In genomic region chr6:26240157-26240980, GRCh38 we compare ENCODE assay signal across 8 cellular contexts.
A peak's percentile ranks its signal among the peaks of the same experiment; 100 is the strongest.
DNase-seq lines count a peak whose midpoint lies in the region; ATAC-seq and TF ChIP-seq lines count a peak whose summit lies in the region.

No MANE protein-coding gene starts in this region.

- H3K36me3 Mint-ChIP-seq in memory B cell = no peaks in the 10 kb centered on the region

- no peaks in the 10 kb centered on the region for H3K9me3 Mint-ChIP-seq in memory B cell

- H3K27ac Mint-ChIP-seq in memory B cell = peak overlapping the region; percentile 96

- peak overlapping the region; percentile 84 for H3K4me3 Mint-ChIP-seq in memory B cell

- TF ChIP-seq POLR2A in GM18526 (IDR thresholded peaks at IDR 0.05; ENCODE audit: extremely low read depth, insufficient read length) = peak; percentile 100

- no peaks in the 10 kb centered on the region for H3K27me3 Mint-ChIP-seq in memory B cell

- peaks cover 11% of the 10 kb centered on the region for H3K4me1 Mint-ChIP-seq in memory B cell

- peak; percentile 46 for ATAC-seq in HG02970 (IDR thresholded peaks at IDR 0.05; ENCODE audit: low FRiP score, unreplicated experiment)
- ATAC-seq in activated CD4-positive, CD25-positive, alpha-beta regulatory T cell treated with anti-CD3 and anti-CD28 coated beads, Interleukin-2, amount 50 U/mL, for 24 hours = peak; percentile 72 to 80
- ATAC-seq in memory B cell (ENCODE audit: low read depth) = peak; percentile 74

- DNase-seq in dermis blood vessel endothelial cell (peak; percentile 88), memory B cell (ENCODE audit: low spot score in 2 of 2) (peak; percentile 71 to 73), DMS153 (lab: John Stamatoyannopoulos, UW) (no peak), COLO668 (lab: John Stamatoyannopoulos, UW; ENCODE audit: unreplicated experiment) (no peak)
- DNase-seq in stimulated activated naive CD4-positive, alpha-beta T cell (lab: John Stamatoyannopoulos, UW) = peak; percentile 58 to 91 (median 75)

Comparison
In these comparisons a context has a peak if more than half of its experiments do, and no peak if none do; other contexts are left out.
1. DNase-seq: peak in dermis blood vessel endothelial cell (single experiment), memory B cell (2 of 2) and stimulated activated naive CD4-positive, alpha-beta T cell (6 of 6); none in DMS153 (single experiment) and COLO668 (single experiment).
2. Peak in every context shown above with its lines, with median percentiles within 50 percentile points of each other: ATAC-seq.